In genomic region chr13:19864018-19864338, GRCh38 we compare ENCODE assay signal across 8 cellular contexts. TPM values are rescaled to one million over a fixed set of nuclear protein-coding genes. Genes with fewer than 3 reads are reported as not detected.
DNase-seq lines count a peak whose midpoint lies in the region; ATAC-seq and TF ChIP-seq lines count a peak whose summit lies in the region.

No MANE protein-coding gene starts in this region.

- 0% methylated on average over 1 of the region's 28 CpGs; no CpG with 5 or more reads in 1 of the 2 donors for WGBS in esophagus squamous epithelium, 2 donors

- no peak for TF ChIP-seq CTCF in AG04449 (IDR thresholded peaks at IDR 0.05; ENCODE audit: insufficient read depth, low read length, missing control alignments)
- no peak for TF ChIP-seq CTCF in esophagus squamous epithelium (IDR thresholded peaks at IDR 0.05)
- no peak for TF ChIP-seq CTCF in natural killer cell (IDR thresholded peaks at IDR 0.05)
- no peak for TF ChIP-seq CTCF in thoracic aorta (IDR thresholded peaks at IDR 0.05)

- peaks cover 9 to 61% (median 22%) of the 10 kb centered on the region in 3 donors for H3K4me1 ChIP-seq in esophagus squamous epithelium
- H3K4me1 ChIP-seq in thoracic aorta (ENCODE audit: control insufficient read depth in 1 of 2, low read depth in 2 of 2), result peaks cover 16 to 22% of the 10 kb centered on the region in 2 donors

- no peak for DNase-seq in AG04449 (ENCODE audit: low read depth, low spot score)
- peak; percentile 80 for DNase-seq in NCI-H69 (lab: John Stamatoyannopoulos, UW)
- DNase-seq in activated CD8-positive, alpha-beta memory T cell treated with anti-CD3 and anti-CD28 coated beads, Interleukin-2, amount 50 U/mL, for 4 hours, result peak; percentile 51
- peak; percentile 23 for DNase-seq in esophagus squamous epithelium (lab: John Stamatoyannopoulos, UW)
- DNase-seq in natural killer cell, result no peak
- DNase-seq in thoracic aorta (ENCODE audit: low spot score), result no peak

- H3K27me3 Mint-ChIP-seq in natural killer cell (ENCODE audit: low read depth in 2 of 2), result no peaks in the 10 kb centered on the region

- no peaks in the 10 kb centered on the region for H3K9me3 ChIP-seq in esophagus squamous epithelium
- no peaks in the 10 kb centered on the region for H3K9me3 ChIP-seq in thoracic aorta

- POLR2A ChIA-PET in AG04449 (lab: Yijun Ruan, JAX), result interaction anchor here (0.6 to 1.7 kb wide), 4 partner anchors 18 to 93 kb away, joined by 3 to 9 read pairs (median 3); no protein-coding TSS in a partner anchor

- intact Hi-C loops in esophagus squamous epithelium (cut with DNase I), result loop anchor here (5.0 kb wide), 1 partner anchor 82 kb away; the partner anchor contains the start of gene PSPC1
- intact Hi-C loops in natural killer cell (cut with micrococcal nuclease), result loop anchor here (10.0 kb wide), 1 partner anchor 229 kb away; the partner anchor contains the start of gene MPHOSPH8

- H3K27me3 ChIP-seq in esophagus squamous epithelium, result no peaks in the 10 kb centered on the region
- H3K27me3 ChIP-seq in thoracic aorta (replicated peaks; ENCODE audit: insufficient read depth), result no peaks in the 10 kb centered on the region

- ATAC-seq in GM18517 (IDR thresholded peaks at IDR 0.05; ENCODE audit: unreplicated experiment) (peak; percentile 29), HG02973 (IDR thresholded peaks at IDR 0.05; ENCODE audit: unreplicated experiment) (peak; percentile 26), natural killer cell (peak; percentile 14 to 28 (median 22)), thoracic aorta (ENCODE audit: insufficient number of reproducible peaks, low FRiP score, low read depth) (peak; percentile 14)

- peak overlapping the region; percentile 99 for H3K27ac ChIP-seq in esophagus squamous epithelium
- peak overlapping the region; percentile 89 to 99 for H3K27ac ChIP-seq in thoracic aorta

- H3K36me3 ChIP-seq in esophagus squamous epithelium, result peaks cover 0 to 8% (median 0%) of the 10 kb centered on the region in 3 donors
- no peaks in the 10 kb centered on the region for H3K36me3 ChIP-seq in thoracic aorta

- peak overlapping the region; percentile 91 to 94 for H3K27ac Mint-ChIP-seq in natural killer cell

- H3K4me3 ChIP-seq in AG04449 (ENCODE audit: low read depth, low read length), result peak overlapping the region; percentile 58
- peak overlapping the region; percentile 80 to 92 (median 84) for H3K4me3 ChIP-seq in esophagus squamous epithelium
- H3K4me3 ChIP-seq in thoracic aorta, result peak overlapping the region; percentile 76

- no peak for TF ChIP-seq POLR2A in esophagus squamous epithelium (IDR thresholded peaks at IDR 0.05)

- peaks cover 30 to 33% of the 10 kb centered on the region in 2 donors for H3K4me1 Mint-ChIP-seq in natural killer cell

- no peaks in the 10 kb centered on the region for H3K9me3 Mint-ChIP-seq in natural killer cell

- CTCF ChIA-PET in AG04449 (lab: Yijun Ruan, JAX), result interaction anchor here (0.6 to 2.7 kb wide), 4 partner anchors 11 to 121 kb away, joined by 3 to 7 read pairs (median 4); no protein-coding TSS in a partner anchor

- H3K36me3 Mint-ChIP-seq in natural killer cell, result no peaks in the 10 kb centered on the region

- peak overlapping the region; percentile 93 for H3K4me3 Mint-ChIP-seq in natural killer cell

RNA-seq across cellular contexts. Expression of gene ZMYM5, which starts 0.5 kb away (rescaled TPM):
- total RNA-seq in esophagus squamous epithelium (10 to 100 TPM in 2 of 4 donors, 1 to 10 TPM in 2; 7.4 to 16.2 (median 10.0) TPM), natural killer cell (10 to 100 TPM; 29.5 to 37.4 (median 36.0) TPM), thoracic aorta (10 to 100 TPM; 15.2 to 19.2 TPM)

Comparison
In these comparisons a context has a peak if more than half of its experiments do, and no peak if none do; other contexts are left out.
1. DNase-seq: peak in NCI-H69 (single experiment), activated CD8-positive, alpha-beta memory T cell treated with anti-CD3 and anti-CD28 coated beads, Interleukin-2, amount 50 U/mL, for 4 hours (single experiment) and esophagus squamous epithelium (single experiment); none in AG04449 (single experiment), natural killer cell (single experiment) and thoracic aorta (single experiment).
2. Peak in every context shown above with its lines, with median percentiles within 50 percentile points of each other: H3K4me3 ChIP-seq and ATAC-seq.